9 cellular contexts compared by ENCODE assay signal in the genomic region with DNA sequence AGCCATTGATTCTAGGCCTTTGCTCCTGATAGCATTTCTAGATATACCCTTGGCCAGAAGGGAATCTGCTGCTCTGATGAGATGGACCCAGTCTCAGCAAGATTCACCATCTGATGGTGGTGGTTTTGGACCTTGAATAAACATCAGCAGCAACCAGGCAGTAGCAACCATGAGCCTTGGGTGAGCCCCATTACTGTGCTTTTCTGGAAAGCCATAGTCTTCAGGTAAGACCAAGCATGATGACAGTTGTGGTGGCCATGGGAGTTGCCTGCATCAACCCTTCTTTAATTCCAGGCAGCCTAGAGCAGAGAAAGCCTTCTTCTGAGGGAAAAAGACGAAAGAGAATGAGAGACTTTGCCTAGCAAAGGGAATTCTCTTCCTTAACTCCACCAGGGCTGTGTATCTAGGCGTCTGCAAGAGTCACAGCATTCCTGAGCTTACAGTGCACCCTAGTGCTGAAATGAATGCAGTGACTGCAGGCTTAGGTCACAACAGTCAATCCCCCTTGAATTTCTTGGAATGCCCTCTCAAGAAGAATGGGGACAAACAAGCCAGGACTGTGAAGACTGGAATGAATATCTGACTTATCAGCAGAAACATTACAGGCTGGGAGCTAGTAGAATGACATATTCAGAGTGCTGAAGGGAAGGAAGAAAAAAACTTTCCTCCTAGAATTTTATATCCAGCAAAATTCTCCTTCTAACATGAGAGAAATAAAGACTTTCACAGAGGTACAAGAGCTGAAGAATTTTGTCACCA.
A peak's percentile ranks its signal among the peaks of the same experiment; 100 is the strongest.
DNase-seq lines count a peak whose midpoint lies in the region; ATAC-seq, FAIRE-seq and TF ChIP-seq lines count a peak whose summit lies in the region.
"Had no signal": no experiment of that assay in that cellular context is flagged by ENCODE, and none has a peak within 500 bp of the region (broad histone marks: within the 10 kb centered on the region; RNA-seq: fewer than 3 reads in every experiment).

No MANE protein-coding gene starts in this region.

- H3K4me3 ChIP-seq in HAP-1 (no peak overlapping the region), cardiac fibroblast (replicated peaks in 1 of 2; ENCODE audit: low read depth in 2 of 2, low read length in 2 of 2) (no peak overlapping the region), skeletal muscle cell (ENCODE audit: low read depth, low read length) (no peak overlapping the region), spleen (no peak overlapping the region)
- H3K4me3 ChIP-seq: lung had no signal

- H3K4me1 ChIP-seq in HAP-1 = peaks cover 14% of the 10 kb centered on the region
- no peaks in the 10 kb centered on the region for H3K4me1 ChIP-seq in spleen

- H3K9me3 ChIP-seq in HAP-1 (no peaks in the 10 kb centered on the region), spleen (no peaks in the 10 kb centered on the region)

- FAIRE-seq in G401.6 (lab: Jason Lieb, UNC) = peak; percentile 95

- DNase-seq in HAP-1 (ENCODE audit: low spot score in 2 of 2) = peak; percentile 78 to 82
- peak; percentile 2 for DNase-seq in NCI-H2171 (lab: John Stamatoyannopoulos, UW)
- peak; percentile 19 to 61 for DNase-seq in cardiac fibroblast (ENCODE audit: low read depth in 2 of 2)
- DNase-seq in skeletal muscle cell (ENCODE audit: low read depth) = peak; percentile 27
- no peak for DNase-seq in spleen
- DNase-seq in activated CD4-positive, CD25-positive, alpha-beta regulatory T cell (lab: John Stamatoyannopoulos, UW) = no peak

- TF ChIP-seq POLR2A in spleen (IDR thresholded peaks at IDR 0.05) = no peak

- intact Hi-C loops in spleen (cut with DNase I; ENCODE audit: low total_unique reads) = no loop called here

- H3K27ac ChIP-seq in spleen = no peak overlapping the region

- H3K36me3 ChIP-seq in HAP-1 (replicated peaks) (no peaks in the 10 kb centered on the region), spleen (no peaks in the 10 kb centered on the region)

- no peak for ATAC-seq in GM19452 (IDR thresholded peaks at IDR 0.05; ENCODE audit: unreplicated experiment)

- peak; percentile 7 for TF ChIP-seq CTCF in cardiac fibroblast (IDR thresholded peaks at IDR 0.05; ENCODE audit: low read depth, low read length)
- TF ChIP-seq CTCF in spleen (IDR thresholded peaks at IDR 0.05 in 8 of 11, conservative IDR thresholded peaks at IDR 0.05 in 3 of 11) = peak in 1 of 11 experiments; percentile 6

- H3K27me3 ChIP-seq in HAP-1 (ENCODE audit: low read depth) (no peaks in the 10 kb centered on the region), spleen (replicated peaks in 1 of 7) (no peaks in the 10 kb centered on the region)

- in situ Hi-C loops in HAP-1 (cut with MboI; ENCODE audit: low sequenced_read_pairs) = loop anchor here (25.0 kb wide), 1 partner anchor 346 kb away; no protein-coding TSS in a partner anchor

- 42 to 68% (median 47%) methylated on average over 2 of the region's 2 CpGs for WGBS in spleen, 5 donors

Comparison
In these comparisons a context has a peak if more than half of its experiments do, and no peak if none do; other contexts are left out.
1. DNase-seq: peak in HAP-1 (2 of 2), NCI-H2171 (single experiment), cardiac fibroblast (2 of 2) and skeletal muscle cell (single experiment); none in spleen (single experiment) and activated CD4-positive, CD25-positive, alpha-beta regulatory T cell (0 of 4).